Comparison of ENCODE assay signal across 14 cellular contexts in the genomic region with DNA sequence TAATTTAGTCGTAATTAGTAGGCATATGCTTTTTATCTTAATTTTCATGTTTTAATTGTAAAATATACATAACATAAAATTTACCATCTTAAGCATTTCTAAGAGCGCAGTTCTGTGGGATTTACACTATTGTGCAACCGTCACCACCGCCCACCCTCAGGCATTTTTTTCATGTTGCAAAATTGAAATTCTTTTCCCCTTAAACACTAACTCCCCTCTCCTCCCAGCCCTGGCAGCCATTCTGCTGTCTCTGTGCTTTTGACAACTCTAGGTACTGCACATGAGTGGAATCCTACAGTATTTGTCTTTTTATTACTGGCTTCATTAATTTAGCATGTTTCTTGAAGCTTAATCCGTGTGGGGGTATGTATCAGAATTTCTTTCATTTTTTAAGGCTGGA. TPM values are rescaled to one million over a fixed set of nuclear protein-coding genes. Genes with fewer than 3 reads are reported as not detected.
DNase-seq lines count a peak whose midpoint lies in the region; FAIRE-seq and TF ChIP-seq lines count a peak whose summit lies in the region.
"Had no signal": no experiment of that assay in that cellular context is flagged by ENCODE, and none has a peak within 500 bp of the region (broad histone marks: within the 10 kb centered on the region; RNA-seq: fewer than 3 reads in every experiment).

No MANE protein-coding gene starts in this region.

- peak overlapping the region; percentile 83 for H3K27ac ChIP-seq in SK-N-MC
- H3K27ac ChIP-seq in small intestine (ENCODE audit: low read depth in 1 of 2, low read length in 1 of 2) = no peak overlapping the region
- H3K27ac ChIP-seq: epithelial cell of prostate, sigmoid colon had no signal

- TF ChIP-seq CTCF in epithelial cell of esophagus (IDR thresholded peaks at IDR 0.05; ENCODE audit: insufficient read depth, low read depth, low read length, missing control alignments) = no peak

- H3K9me3 ChIP-seq in SK-N-MC (ENCODE audit: low read depth, low read length) = no peaks in the 10 kb centered on the region
- no peaks in the 10 kb centered on the region for H3K9me3 ChIP-seq in small intestine (ENCODE audit: control insufficient read depth, low read depth)
- H3K9me3 ChIP-seq: sigmoid colon had no signal

- H3K4me1 Mint-ChIP-seq in T-helper 1 cell treated with Interleukin-12 subunit alpha and Interleukin-12 subunit beta and Interleukin-4 antibody, amounts not matched to agents 30 μg/mL and 1 μg/mL, for 36 hours (ENCODE audit: low read depth) = peaks cover 55% of the 10 kb centered on the region

- H3K4me3 ChIP-seq in SK-N-MC (peak overlapping the region; percentile 58), epithelial cell of esophagus (ENCODE audit: low read length) (no peak overlapping the region), skeletal muscle cell (ENCODE audit: low read depth, low read length) (no peak overlapping the region), small intestine (ENCODE audit: low read depth in 1 of 2, low read length in 2 of 2) (no peak overlapping the region)
- H3K4me3 ChIP-seq: sigmoid colon had no signal

- no peak for DNase-seq in T-helper 1 cell
- peak; percentile 94 for DNase-seq in SK-N-MC (ENCODE audit: low read depth, low spot score)
- DNase-seq in epithelial cell of esophagus (ENCODE audit: low read depth) = peak; percentile 84
- DNase-seq in skeletal muscle cell (ENCODE audit: low read depth) = peak; percentile 49
- DNase-seq in small intestine = no peak
- DNase-seq in NCI-H2029 treated with DMSO at 0.1 percent for 48 hours (lab: John Stamatoyannopoulos, UW) = no peak
- no peak for DNase-seq in NCI-H446 treated with DMSO at 0.1 percent for 48 hours (lab: John Stamatoyannopoulos, UW)
- DNase-seq: activated gamma-delta T cell treated with Interleukin-2 at 50 U/mL for 16 hours, left ventricle myocardium superior, NCI-H524 treated with DMSO at 0.1 percent for 48 hours, sigmoid colon had no signal

- H3K36me3 Mint-ChIP-seq in T-helper 1 cell treated with Interleukin-12 subunit alpha and Interleukin-12 subunit beta and Interleukin-4 antibody, amounts not matched to agents 30 μg/mL and 1 μg/mL, for 36 hours (ENCODE audit: low read depth) = peaks cover 51% of the 10 kb centered on the region

- H3K36me3 ChIP-seq in SK-N-MC (ENCODE audit: insufficient read depth, low read length) (no peaks in the 10 kb centered on the region), small intestine (ENCODE audit: control insufficient read depth in 2 of 2, insufficient read depth in 2 of 2, low read length in 2 of 2) (no peaks in the 10 kb centered on the region)
- H3K36me3 ChIP-seq: sigmoid colon had no signal

- H3K4me3 Mint-ChIP-seq in T-helper 1 cell treated with Interleukin-12 subunit alpha and Interleukin-12 subunit beta and Interleukin-4 antibody, amounts not matched to agents 30 μg/mL and 1 μg/mL, for 36 hours = no peak overlapping the region
- H3K4me3 Mint-ChIP-seq: T-helper 2 cell treated with Interferon-gamma antibody and Interleukin-4, amounts not matched to agents 5 μg/mL and 100 μg/mL, for 36 hours had no signal

- H3K27me3 ChIP-seq in small intestine (ENCODE audit: control insufficient read depth in 2 of 2, insufficient read depth in 2 of 2, low read length in 2 of 2) = no peaks in the 10 kb centered on the region

- peak overlapping the region; percentile 31 for H3K27ac Mint-ChIP-seq in T-helper 1 cell treated with Interleukin-12 subunit alpha and Interleukin-12 subunit beta and Interleukin-4 antibody, amounts not matched to agents 30 μg/mL and 1 μg/mL, for 36 hours

- no peaks in the 10 kb centered on the region for H3K9me3 Mint-ChIP-seq in T-helper 1 cell treated with Interleukin-12 subunit alpha and Interleukin-12 subunit beta and Interleukin-4 antibody, amounts not matched to agents 30 μg/mL and 1 μg/mL, for 36 hours
- H3K9me3 Mint-ChIP-seq: T-helper 2 cell treated with Interferon-gamma antibody and Interleukin-4, amounts not matched to agents 5 μg/mL and 100 μg/mL, for 36 hours had no signal

- H3K4me1 ChIP-seq in small intestine (ENCODE audit: control insufficient read depth in 2 of 2, insufficient read depth in 1 of 2, low read depth in 1 of 2, low read length in 1 of 2) = no peaks in the 10 kb centered on the region
- H3K4me1 ChIP-seq: sigmoid colon had no signal

- H3K9ac ChIP-seq in SK-N-MC (ENCODE audit: insufficient read length) = no peak overlapping the region

- no peak for FAIRE-seq in small intestine (lab: Jason Lieb, UNC)

- WGBS in small intestine, 3 donors = 69 to 79% (median 77%) methylated on average over 5 of the region's 5 CpGs

- H3K27me3 Mint-ChIP-seq in T-helper 1 cell treated with Interleukin-12 subunit alpha and Interleukin-12 subunit beta and Interleukin-4 antibody, amounts not matched to agents 30 μg/mL and 1 μg/mL, for 36 hours (ENCODE audit: low read depth) = no peaks in the 10 kb centered on the region

RNA-seq across cellular contexts. Expression of gene PIK3CD, which starts 7.8 kb away (rescaled TPM):
- 1 to 10 TPM; 1.8 to 3.6 (median 3.5) TPM for polyA plus RNA-seq in small intestine

Comparison
In these comparisons a context has a peak if more than half of its experiments do, and no peak if none do; other contexts are left out.
1. DNase-seq: peak in SK-N-MC (single experiment), epithelial cell of esophagus (single experiment) and skeletal muscle cell (single experiment); none in T-helper 1 cell (0 of 5), small intestine (single experiment), NCI-H2029 treated with DMSO at 0.1 percent for 48 hours (single experiment) and NCI-H446 treated with DMSO at 0.1 percent for 48 hours (single experiment).